In the genomic region with DNA sequence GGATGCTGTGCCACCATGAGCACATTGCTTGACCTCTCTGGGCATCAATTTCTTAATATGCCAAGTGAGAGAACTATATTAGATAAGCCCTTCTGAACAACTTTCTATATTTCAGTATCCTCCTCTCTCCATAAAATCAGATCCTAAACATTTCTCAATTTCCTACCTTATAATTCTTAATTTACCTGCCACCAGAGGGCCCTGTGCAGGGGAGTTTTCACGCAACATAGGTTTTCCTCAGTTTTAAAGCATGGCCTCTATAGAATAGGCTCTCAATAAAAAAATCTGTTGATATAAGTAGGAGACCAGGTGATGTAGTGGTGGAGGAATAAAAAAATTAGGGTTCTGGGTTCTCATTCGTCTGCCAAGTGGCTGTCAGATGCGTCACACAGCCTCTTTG, we compare ENCODE assay signal across 15 cellular contexts.
DNase-seq lines count a peak whose midpoint lies in the region; ATAC-seq and TF ChIP-seq lines count a peak whose summit lies in the region.
"Had no signal": no experiment of that assay in that cellular context is flagged by ENCODE, and none has a peak within 500 bp of the region (broad histone marks: within the 10 kb centered on the region; RNA-seq: fewer than 3 reads in every experiment).

No MANE protein-coding gene starts in this region.

- peaks cover 6% of the 10 kb centered on the region; the same call in 1 of the 2 replicates for H3K9me3 ChIP-seq in Panc1 (ENCODE audit: control insufficient read depth, insufficient read depth, low read depth, low read length)
- H3K9me3 ChIP-seq: SJSA1 had no signal

- H3K36me3 ChIP-seq in Panc1 (ENCODE audit: control insufficient read depth, insufficient read depth, low read length), result no peaks in the 10 kb centered on the region; the same call in 1 of the 2 replicates
- H3K36me3 ChIP-seq: SJSA1 had no signal

- ATAC-seq in Panc1, result no peak
- ATAC-seq in activated T-cell treated with anti-CD3 and anti-CD28 coated beads, Interleukin-2, amount 50 U/mL, for 4 hours, result no peak
- ATAC-seq: naive thymus-derived CD4-positive, alpha-beta T cell had no signal

- no TSS peak for BruUV-seq in Panc1 (replicated peaks; lab: Mats Ljungman, UMichigan)

- no peaks in the 10 kb centered on the region for H3K4me1 ChIP-seq in Panc1 (ENCODE audit: control insufficient read depth, insufficient read depth, low read length)
- H3K4me1 ChIP-seq: SJSA1 had no signal

- CTCF ChIA-PET in Panc1 (lab: Charles Lee), result no interaction called here

- POLR2A ChIA-PET in Panc1 (lab: Charles Lee), result no interaction called here

- no peak overlapping the region for H3K27ac ChIP-seq in Panc1 (ENCODE audit: low read length)
- H3K27ac ChIP-seq: SJSA1 had no signal

- H3K27me3 ChIP-seq in Panc1 (ENCODE audit: control insufficient read depth, insufficient read depth, low read length), result peaks cover 14% of the 10 kb centered on the region

- in situ Hi-C loops in ACHN (cut with HindIII; ENCODE audit: low pct_ligation_motif_present, low pct_unique_long_range_greater_than_20kb, low sequenced_read_pairs), result no loop called here
- in situ Hi-C loops in Panc1 (cut with HindIII; ENCODE audit: low pct_unique_long_range_greater_than_20kb, low sequenced_read_pairs), result no loop called here

- H3K27me3 Mint-ChIP-seq in activated T-cell treated with anti-CD3 and anti-CD28 coated beads, Interleukin-2, amount 50 U/mL, for 4 hours (ENCODE audit: low read depth), result peaks cover 10% of the 10 kb centered on the region
- peaks cover 9% of the 10 kb centered on the region for H3K27me3 Mint-ChIP-seq in activated T-helper 1 cell treated with anti-CD3 and anti-CD28 coated beads, Interleukin-12 subunit alpha, Interleukin-12 subunit beta, Interleukin-2, Interleukin-4 antibody, amounts not matched to agents 30 ng/mL and 10 ng/mL and 1 ng/mL, durations not matched to agents 14 hours and 24 hours and 36 hours (ENCODE audit: insufficient read depth)

- no peak overlapping the region for H3K4me3 Mint-ChIP-seq in activated T-cell treated with anti-CD3 and anti-CD28 coated beads, Interleukin-2, amount 50 U/mL, for 4 hours
- H3K4me3 Mint-ChIP-seq in activated T-helper 1 cell treated with anti-CD3 and anti-CD28 coated beads, Interleukin-12 subunit alpha, Interleukin-12 subunit beta, Interleukin-2, Interleukin-4 antibody, amounts not matched to agents 30 ng/mL and 10 ng/mL and 1 ng/mL, durations not matched to agents 14 hours and 24 hours and 36 hours, result no peak overlapping the region
- H3K4me3 Mint-ChIP-seq: activated CD4-positive, alpha-beta T cell treated with anti-CD3 and anti-CD28 coated beads, Interleukin-2, amount 10 ng/mL, durations not matched to agents 24 days and 14 days; naive thymus-derived CD4-positive, alpha-beta T cell had no signal

- TF ChIP-seq CTCF in GM12873 (IDR thresholded peaks at IDR 0.05; ENCODE audit: insufficient read depth, low read depth, low read length, missing control alignments), result peak; percentile 30
- TF ChIP-seq CTCF in Panc1 (IDR thresholded peaks at IDR 0.05), result peak; percentile 61
- peak; percentile 42 for TF ChIP-seq CTCF in fibroblast of pulmonary artery (IDR thresholded peaks at IDR 0.05; ENCODE audit: low read length, missing control alignments)

- DNase-seq in ACHN (peak; percentile 5), Panc1 (ENCODE audit: low read depth, low spot score) (no peak), fibroblast of pulmonary artery (ENCODE audit: low read depth) (no peak), NCI-H1694 (lab: John Stamatoyannopoulos, UW) (no peak)
- no peak for DNase-seq in stimulated activated CD4-positive, alpha-beta T cell treated with anti-CD3 and anti-CD28 coated beads, Interleukin-4, amount 100 ng/mL, for 4 hours
- no peak for DNase-seq in activated T-cell treated with anti-CD3 and anti-CD28 coated beads, Interleukin-2, amount 50 U/mL, for 4 hours
- DNase-seq in activated T-helper 1 cell treated with anti-CD3 and anti-CD28 coated beads, Interleukin-12 subunit alpha, Interleukin-12 subunit beta, Interleukin-2, Interleukin-4 antibody, amounts not matched to agents 30 ng/mL and 10 ng/mL and 1 ng/mL, durations not matched to agents 14 hours and 24 hours and 36 hours (ENCODE audit: low spot score), result no peak
- DNase-seq: activated CD4-positive, alpha-beta T cell treated with anti-CD3 and anti-CD28 coated beads, Interleukin-2, amount 10 ng/mL, durations not matched to agents 24 days and 14 days; activated effector memory CD4-positive, alpha-beta T cell treated with anti-CD3 and anti-CD28 coated beads, Interleukin-2, amount 50 U/mL, for 16 hours; foreskin melanocyte; kidney glomerular epithelial cell; naive thymus-derived CD4-positive, alpha-beta T cell; NCI-H446 had no signal

- H3K27ac Mint-ChIP-seq in activated T-helper 1 cell treated with anti-CD3 and anti-CD28 coated beads, Interleukin-12 subunit alpha, Interleukin-12 subunit beta, Interleukin-2, Interleukin-4 antibody, amounts not matched to agents 30 ng/mL and 10 ng/mL and 1 ng/mL, durations not matched to agents 14 hours and 24 hours and 36 hours, result no peak overlapping the region
- H3K27ac Mint-ChIP-seq: activated CD4-positive, alpha-beta T cell treated with anti-CD3 and anti-CD28 coated beads, Interleukin-2, amount 10 ng/mL, durations not matched to agents 24 days and 14 days; naive thymus-derived CD4-positive, alpha-beta T cell had no signal

- H3K9me3 Mint-ChIP-seq in activated T-cell treated with anti-CD3 and anti-CD28 coated beads, Interleukin-2, amount 50 U/mL, for 4 hours, result peaks cover 9% of the 10 kb centered on the region
- no peaks in the 10 kb centered on the region for H3K9me3 Mint-ChIP-seq in activated T-helper 1 cell treated with anti-CD3 and anti-CD28 coated beads, Interleukin-12 subunit alpha, Interleukin-12 subunit beta, Interleukin-2, Interleukin-4 antibody, amounts not matched to agents 30 ng/mL and 10 ng/mL and 1 ng/mL, durations not matched to agents 14 hours and 24 hours and 36 hours
- H3K9me3 Mint-ChIP-seq: activated CD4-positive, alpha-beta T cell treated with anti-CD3 and anti-CD28 coated beads, Interleukin-2, amount 10 ng/mL, durations not matched to agents 24 days and 14 days had no signal

- no peak overlapping the region for H3K4me3 ChIP-seq in Panc1 (ENCODE audit: low read depth in 2 of 2, low read length in 2 of 2)
- no peak overlapping the region for H3K4me3 ChIP-seq in fibroblast of pulmonary artery (replicated peaks; ENCODE audit: low read depth, low read length)
- H3K4me3 ChIP-seq: SJSA1 had no signal

- H3K36me3 Mint-ChIP-seq in activated T-cell treated with anti-CD3 and anti-CD28 coated beads, Interleukin-2, amount 50 U/mL, for 4 hours (ENCODE audit: insufficient read depth), result no peaks in the 10 kb centered on the region
- H3K36me3 Mint-ChIP-seq in activated T-helper 1 cell treated with anti-CD3 and anti-CD28 coated beads, Interleukin-12 subunit alpha, Interleukin-12 subunit beta, Interleukin-2, Interleukin-4 antibody, amounts not matched to agents 30 ng/mL and 10 ng/mL and 1 ng/mL, durations not matched to agents 14 hours and 24 hours and 36 hours (ENCODE audit: low read depth), result no peaks in the 10 kb centered on the region

- intact Hi-C loops in Panc1 (cut with micrococcal nuclease; ENCODE audit: unreplicated experiment), result no loop called here
- intact Hi-C loops in activated T-helper 1 cell treated with anti-CD3 and anti-CD28 coated beads, Interleukin-12 subunit alpha, Interleukin-12 subunit beta, Interleukin-2, Interleukin-4 antibody, amounts not matched to agents 30 ng/mL and 10 ng/mL and 1 ng/mL, durations not matched to agents 14 hours and 24 hours and 36 hours (cut with micrococcal nuclease), result loop anchor here (10.0 kb wide), 1 partner anchor 111 kb away; no protein-coding TSS in a partner anchor

- no peaks in the 10 kb centered on the region for H3K4me1 Mint-ChIP-seq in activated T-cell treated with anti-CD3 and anti-CD28 coated beads, Interleukin-2, amount 50 U/mL, for 4 hours (ENCODE audit: low read depth)
- H3K4me1 Mint-ChIP-seq in activated T-helper 1 cell treated with anti-CD3 and anti-CD28 coated beads, Interleukin-12 subunit alpha, Interleukin-12 subunit beta, Interleukin-2, Interleukin-4 antibody, amounts not matched to agents 30 ng/mL and 10 ng/mL and 1 ng/mL, durations not matched to agents 14 hours and 24 hours and 36 hours (ENCODE audit: low read depth), result no peaks in the 10 kb centered on the region
- H3K4me1 Mint-ChIP-seq: activated CD4-positive, alpha-beta T cell treated with anti-CD3 and anti-CD28 coated beads, Interleukin-2, amount 10 ng/mL, durations not matched to agents 24 days and 14 days; naive thymus-derived CD4-positive, alpha-beta T cell had no signal
